Comparison of ENCODE assay signal across 25 cellular contexts in the genomic region with DNA sequence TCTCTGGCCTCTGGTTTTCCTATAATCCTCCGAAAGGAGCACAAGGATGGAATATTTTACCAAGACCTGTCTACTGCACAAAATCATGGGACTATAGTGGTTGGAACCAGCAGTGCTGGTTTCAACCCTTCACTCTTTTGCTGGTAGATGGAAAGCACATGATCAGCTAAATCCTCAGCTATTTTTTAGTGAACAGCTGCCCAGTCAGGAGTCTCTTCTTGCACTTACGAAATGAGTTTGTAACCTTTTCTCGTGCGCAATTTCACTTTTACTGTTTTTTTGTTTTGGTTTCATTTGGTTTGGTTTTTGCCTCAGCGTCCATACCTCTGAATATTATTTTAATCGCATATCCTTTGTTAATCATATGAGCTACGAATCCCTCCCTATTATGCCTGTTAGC.
"Had no signal": no experiment of that assay in that cellular context is flagged by ENCODE, and none has a peak within 500 bp of the region (broad histone marks: within the 10 kb centered on the region; RNA-seq: fewer than 3 reads in every experiment).

No MANE protein-coding gene starts in this region.

- H3K27me3 Mint-ChIP-seq: natural killer cell treated with Interleukin-12 subunit alpha and Interleukin-12 subunit beta and Interleukin-15 and Interleukin-18, amount 100 ng/mL, for 72 hours; stimulated activated naive B cell treated with anti-CD40 and anti-IgM and Interleukin-4, amounts not matched to agents 10 μg/mL and 1 μg/mL and 100 μg/mL, for 72 hours; stimulated activated naive CD8-positive, alpha-beta T cell treated with anti-CD3 and anti-CD28 coated beads, Interleukin-15, amount 100 ng/mL, for 72 hours had no signal

- H3K27me3 ChIP-seq: hepatocyte, neural progenitor cell, ovary, right atrium auricular region, sigmoid colon, testis, tibial nerve, upper lobe of right lung, vagina had no signal

- H3K4me1 Mint-ChIP-seq: memory B cell; stimulated activated naive B cell treated with anti-CD40 and anti-IgM and Interleukin-4, amounts not matched to agents 10 μg/mL and 1 μg/mL and 100 μg/mL, for 72 hours; stimulated activated naive CD8-positive, alpha-beta T cell treated with anti-CD3 and anti-CD28 coated beads, Interleukin-15, amount 100 ng/mL, for 72 hours had no signal

- H3K27ac Mint-ChIP-seq: memory B cell; natural killer cell treated with Interleukin-12 subunit alpha and Interleukin-12 subunit beta and Interleukin-15 and Interleukin-18, amount 100 ng/mL, for 72 hours; neural progenitor cell; stimulated activated naive B cell treated with anti-CD40 and anti-IgM and Interleukin-4, amounts not matched to agents 10 μg/mL and 1 μg/mL and 100 μg/mL, for 72 hours; stimulated activated naive CD8-positive, alpha-beta T cell treated with anti-CD3 and anti-CD28 coated beads, Interleukin-15, amount 100 ng/mL, for 72 hours had no signal

- H3K36me3 ChIP-seq: left ventricle myocardium inferior, lower lobe of right lung, neural progenitor cell, ovary, right atrium auricular region, sigmoid colon, tibial nerve, upper lobe of right lung, vagina had no signal

- H2AFZ ChIP-seq: hepatocyte, neural progenitor cell had no signal

- H3K9me3 ChIP-seq: lower lobe of right lung, ovary, right atrium auricular region, testis, tibial nerve, upper lobe of right lung, vagina had no signal

- H3K9me3 Mint-ChIP-seq: neural progenitor cell; stimulated activated naive B cell treated with anti-CD40 and anti-IgM and Interleukin-4, amounts not matched to agents 10 μg/mL and 1 μg/mL and 100 μg/mL, for 72 hours; stimulated activated naive CD8-positive, alpha-beta T cell treated with anti-CD3 and anti-CD28 coated beads, Interleukin-15, amount 100 ng/mL, for 72 hours had no signal

- H3K4me1 ChIP-seq: lower lobe of right lung, right atrium auricular region, sigmoid colon, testis, tibial nerve, upper lobe of right lung, vagina had no signal

- H3K79me2 ChIP-seq: hepatocyte had no signal

- H3K4me3 ChIP-seq: hepatocyte, left ventricle myocardium inferior, lower lobe of right lung, neural progenitor cell, ovary, right atrium auricular region, sigmoid colon, skin epidermis, testis, tibial nerve, upper lobe of right lung, vagina had no signal

- ATAC-seq: left cardiac atrium; lower lobe of right lung; natural killer cell treated with Interleukin-12 subunit alpha and Interleukin-12 subunit beta and Interleukin-15 and Interleukin-18, amount 100 ng/mL, for 72 hours; stimulated activated naive B cell treated with anti-CD40 and anti-IgM and Interleukin-4, amounts not matched to agents 10 μg/mL and 1 μg/mL and 100 μg/mL, for 72 hours; stimulated activated naive CD8-positive, alpha-beta T cell treated with anti-CD3 and anti-CD28 coated beads, Interleukin-15, amount 100 ng/mL, for 72 hours; upper lobe of right lung had no signal

- H3K9ac ChIP-seq: neural progenitor cell had no signal

- H3K4me2 ChIP-seq: hepatocyte, neural progenitor cell had no signal

- H3K36me3 Mint-ChIP-seq: memory B cell; natural killer cell treated with Interleukin-12 subunit alpha and Interleukin-12 subunit beta and Interleukin-15 and Interleukin-18, amount 100 ng/mL, for 72 hours; neural progenitor cell; stimulated activated naive B cell treated with anti-CD40 and anti-IgM and Interleukin-4, amounts not matched to agents 10 μg/mL and 1 μg/mL and 100 μg/mL, for 72 hours had no signal

- H3K4me3 Mint-ChIP-seq: memory B cell; natural killer cell treated with Interleukin-12 subunit alpha and Interleukin-12 subunit beta and Interleukin-15 and Interleukin-18, amount 100 ng/mL, for 72 hours; neural progenitor cell; stimulated activated naive B cell treated with anti-CD40 and anti-IgM and Interleukin-4, amounts not matched to agents 10 μg/mL and 1 μg/mL and 100 μg/mL, for 72 hours; stimulated activated naive CD8-positive, alpha-beta T cell treated with anti-CD3 and anti-CD28 coated beads, Interleukin-15, amount 100 ng/mL, for 72 hours had no signal

- DNase-seq: effector CD8-positive, alpha-beta T cell; foreskin melanocyte; head of caudate nucleus; kidney; left cardiac atrium; left ventricle myocardium inferior; lower lobe of right lung; midbrain; nucleus accumbens; ovary; sigmoid colon; stimulated activated CD4-positive, alpha-beta T cell treated with anti-CD3 and anti-CD28 coated beads, Interleukin-2, amount 100 ng/mL, for 24 hours; stimulated activated CD4-positive, alpha-beta T cell treated with anti-CD3 and anti-CD28 coated beads, Interleukin-4, amount 100 ng/mL, for 4 hours; stimulated activated naive B cell treated with anti-CD40 and anti-IgM and Interleukin-4, amounts not matched to agents 10 μg/mL and 1 μg/mL and 100 μg/mL, for 72 hours; stimulated activated naive CD8-positive, alpha-beta T cell treated with anti-CD3 and anti-CD28 coated beads, Interleukin-15, amount 100 ng/mL, for 72 hours; testis; upper lobe of right lung had no signal

- H3K27ac ChIP-seq: hepatocyte, left ventricle myocardium inferior, lower lobe of right lung, neural progenitor cell, ovary, right atrium auricular region, sigmoid colon, skin epidermis, testis, tibial nerve, upper lobe of right lung, vagina had no signal
